In the genomic region with DNA sequence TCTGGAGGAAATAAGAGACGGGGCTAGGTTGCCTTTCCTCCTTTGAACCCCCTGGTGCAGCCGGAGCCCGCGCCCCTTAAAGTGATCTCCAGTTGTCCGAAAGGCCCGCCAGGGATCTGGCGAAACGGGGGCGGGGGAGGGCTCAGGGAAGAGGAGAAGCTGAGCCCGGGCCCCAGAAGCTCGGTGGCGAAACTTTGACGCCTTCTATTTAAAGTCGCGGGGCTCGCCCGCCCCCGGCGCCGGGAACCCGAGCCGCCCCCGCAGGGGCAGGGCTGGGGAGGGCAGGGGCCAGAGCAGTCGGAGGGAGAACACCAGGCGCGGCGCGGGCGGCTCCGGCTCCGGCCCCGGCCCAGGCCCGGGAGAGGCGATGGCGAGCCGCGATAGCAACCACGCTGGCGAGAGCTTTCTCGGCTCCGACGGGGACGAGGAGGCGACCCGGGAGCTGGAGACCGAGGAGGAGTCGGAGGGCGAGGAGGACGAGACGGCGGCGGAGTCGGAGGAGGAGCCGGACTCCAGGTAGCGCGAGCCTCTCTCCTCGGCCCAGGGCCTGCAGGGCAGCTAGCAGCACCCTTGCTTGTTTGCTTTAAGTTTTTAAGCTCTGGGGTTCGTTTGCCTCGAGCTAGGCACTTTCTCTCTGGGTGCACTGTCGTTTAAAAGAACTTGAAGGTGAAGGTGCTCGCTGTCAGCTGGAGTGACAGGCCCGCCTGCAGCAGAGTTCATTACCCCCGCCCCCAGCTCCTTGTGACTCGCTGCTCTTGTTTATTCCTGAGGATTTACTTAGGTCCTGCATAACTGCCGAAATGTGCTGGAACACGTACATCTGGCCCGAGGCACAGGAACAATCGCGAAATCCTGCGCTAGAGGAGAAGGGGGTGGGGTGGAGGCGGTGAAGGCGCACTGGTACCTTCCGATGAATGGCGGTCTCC, we compare ENCODE assay signal across 1 cellular context.
TF ChIP-seq lines count a peak whose summit lies in the region.

A gene (plus strand): TSS at position 296 of the 926 bp plus-strand sequence. CDS start 72 bp downstream, at position 368.

TF ChIP-seq in H1, 55 proteins besides CTCF, POLR2A, EP300 and RAD21 (continued from another document):
- TF ChIP-seq, protein P1, sequence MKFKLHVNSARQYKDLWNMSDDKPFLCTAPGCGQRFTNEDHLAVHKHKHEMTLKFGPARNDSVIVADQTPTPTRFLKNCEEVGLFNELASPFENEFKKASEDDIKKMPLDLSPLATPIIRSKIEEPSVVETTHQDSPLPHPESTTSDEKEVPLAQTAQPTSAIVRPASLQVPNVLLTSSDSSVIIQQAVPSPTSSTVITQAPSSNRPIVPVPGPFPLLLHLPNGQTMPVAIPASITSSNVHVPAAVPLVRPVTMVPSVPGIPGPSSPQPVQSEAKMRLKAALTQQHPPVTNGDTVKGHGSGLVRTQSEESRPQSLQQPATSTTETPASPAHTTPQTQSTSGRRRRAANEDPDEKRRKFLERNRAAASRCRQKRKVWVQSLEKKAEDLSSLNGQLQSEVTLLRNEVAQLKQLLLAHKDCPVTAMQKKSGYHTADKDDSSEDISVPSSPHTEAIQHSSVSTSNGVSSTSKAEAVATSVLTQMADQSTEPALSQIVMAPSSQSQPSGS (IDR thresholded peaks at IDR 0.05; ENCODE audit: low read length): no peak
- no peak for TF ChIP-seq CEBPB (IDR thresholded peaks at IDR 0.05; ENCODE audit: low read depth, low read length)
- peak; percentile 59 for TF ChIP-seq SAP30 (IDR thresholded peaks at IDR 0.05; ENCODE audit: insufficient read depth, insufficient replicate concordance, low read length)
- TF ChIP-seq EGR1 (IDR thresholded peaks at IDR 0.05; ENCODE audit: borderline replicate concordance, low read depth, low read length): peak; percentile 85; the same call in 1 of the 2 replicates
- TF ChIP-seq, protein P2, sequence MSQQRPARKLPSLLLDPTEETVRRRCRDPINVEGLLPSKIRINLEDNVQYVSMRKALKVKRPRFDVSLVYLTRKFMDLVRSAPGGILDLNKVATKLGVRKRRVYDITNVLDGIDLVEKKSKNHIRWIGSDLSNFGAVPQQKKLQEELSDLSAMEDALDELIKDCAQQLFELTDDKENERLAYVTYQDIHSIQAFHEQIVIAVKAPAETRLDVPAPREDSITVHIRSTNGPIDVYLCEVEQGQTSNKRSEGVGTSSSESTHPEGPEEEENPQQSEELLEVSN (IDR thresholded peaks at IDR 0.05): no peak
- no peak for TF ChIP-seq CBX8 (IDR thresholded peaks at IDR 0.05; ENCODE audit: borderline replicate concordance, low read depth, low read length)
- no peak for TF ChIP-seq KDM1A (IDR thresholded peaks at IDR 0.05; ENCODE audit: borderline replicate concordance, low read length)
- no peak for TF ChIP-seq CHD1 (IDR thresholded peaks at IDR 0.05; ENCODE audit: low read depth, low read length)
- TF ChIP-seq, protein P3, sequence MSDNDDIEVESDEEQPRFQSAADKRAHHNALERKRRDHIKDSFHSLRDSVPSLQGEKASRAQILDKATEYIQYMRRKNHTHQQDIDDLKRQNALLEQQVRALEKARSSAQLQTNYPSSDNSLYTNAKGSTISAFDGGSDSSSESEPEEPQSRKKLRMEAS (IDR thresholded peaks at IDR 0.05): 0 out of 2 replicates have a peak, but pooled peaks have one; percentile 21
- peak; percentile 22; the same call in 1 of the 2 replicates for TF ChIP-seq TBP (IDR thresholded peaks at IDR 0.05; ENCODE audit: low read depth, low read length)
TF ChIP-seq in H1: peak in this region for 7.
